ENCODE assay signal across 1 cellular context in the genomic region with DNA sequence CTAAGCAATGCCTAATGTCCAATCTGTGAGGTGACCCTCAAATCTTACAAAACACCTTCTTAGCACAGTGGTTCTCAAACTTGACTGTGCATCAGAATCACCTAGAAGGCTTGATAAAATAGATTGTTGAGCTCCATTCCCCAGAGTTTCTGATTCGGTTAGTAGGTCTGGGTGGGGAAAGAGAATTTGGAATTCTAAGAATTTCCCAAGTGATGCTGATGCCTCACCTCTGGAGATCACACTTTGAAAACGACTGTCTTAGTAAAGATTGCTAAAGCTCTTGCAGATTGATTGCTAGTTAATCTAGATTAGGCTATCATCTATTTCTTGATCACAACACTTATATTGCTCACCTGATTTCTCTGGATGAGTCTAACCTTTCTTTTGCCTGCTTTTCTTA.
TF ChIP-seq lines count a peak whose summit lies in the region.

No MANE protein-coding gene starts in this region.

TF ChIP-seq in WTC11, 78 proteins besides CTCF, POLR2A, EP300 and RAD21 (continued from another document):
- TF ChIP-seq ZNF532 (CRISPR knock-in tag; IDR thresholded peaks at IDR 0.05; ENCODE audit: borderline replicate concordance) (no peak), PRRX2 (CRISPR knock-in tag; IDR thresholded peaks at IDR 0.05) (no peak), ZNF416 (CRISPR knock-in tag; IDR thresholded peaks at IDR 0.05) (no peak), ZNF423 (CRISPR knock-in tag; IDR thresholded peaks at IDR 0.05) (no peak), RELA (CRISPR knock-in tag; IDR thresholded peaks at IDR 0.05; ENCODE audit: borderline replicate concordance) (no peak), MAX (CRISPR knock-in tag; IDR thresholded peaks at IDR 0.05) (no peak), SP1 (CRISPR knock-in tag; conservative IDR thresholded peaks at IDR 0.05) (no peak), NFYB (CRISPR knock-in tag; conservative IDR thresholded peaks at IDR 0.05; ENCODE audit: low read depth) (no peak), TEAD4 (CRISPR knock-in tag; IDR thresholded peaks at IDR 0.05) (no peak), MYBL2 (CRISPR knock-in tag; IDR thresholded peaks at IDR 0.05) (no peak), FOXP4 (CRISPR knock-in tag; IDR thresholded peaks at IDR 0.05) (no peak), SMAD4 (CRISPR knock-in tag; IDR thresholded peaks at IDR 0.05) (no peak), MXD4 (CRISPR knock-in tag; IDR thresholded peaks at IDR 0.05; ENCODE audit: borderline replicate concordance) (no peak), ZNF671 (CRISPR knock-in tag; IDR thresholded peaks at IDR 0.05) (no peak)
- TF ChIP-seq, protein P1, sequence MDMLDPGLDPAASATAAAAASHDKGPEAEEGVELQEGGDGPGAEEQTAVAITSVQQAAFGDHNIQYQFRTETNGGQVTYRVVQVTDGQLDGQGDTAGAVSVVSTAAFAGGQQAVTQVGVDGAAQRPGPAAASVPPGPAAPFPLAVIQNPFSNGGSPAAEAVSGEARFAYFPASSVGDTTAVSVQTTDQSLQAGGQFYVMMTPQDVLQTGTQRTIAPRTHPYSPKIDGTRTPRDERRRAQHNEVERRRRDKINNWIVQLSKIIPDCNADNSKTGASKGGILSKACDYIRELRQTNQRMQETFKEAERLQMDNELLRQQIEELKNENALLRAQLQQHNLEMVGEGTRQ (CRISPR knock-in tag; IDR thresholded peaks at IDR 0.05) = no peak
- TF ChIP-seq, protein P2, sequence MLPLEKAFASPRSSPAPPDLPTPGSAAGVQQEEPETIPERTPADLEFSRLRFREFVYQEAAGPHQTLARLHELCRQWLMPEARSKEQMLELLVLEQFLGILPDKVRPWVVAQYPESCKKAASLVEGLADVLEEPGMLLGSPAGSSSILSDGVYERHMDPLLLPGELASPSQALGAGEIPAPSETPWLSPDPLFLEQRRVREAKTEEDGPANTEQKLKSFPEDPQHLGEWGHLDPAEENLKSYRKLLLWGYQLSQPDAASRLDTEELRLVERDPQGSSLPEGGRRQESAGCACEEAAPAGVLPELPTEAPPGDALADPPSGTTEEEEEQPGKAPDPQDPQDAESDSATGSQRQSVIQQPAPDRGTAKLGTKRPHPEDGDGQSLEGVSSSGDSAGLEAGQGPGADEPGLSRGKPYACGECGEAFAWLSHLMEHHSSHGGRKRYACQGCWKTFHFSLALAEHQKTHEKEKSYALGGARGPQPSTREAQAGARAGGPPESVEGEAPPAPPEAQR (CRISPR knock-in tag; IDR thresholded peaks at IDR 0.05) = no peak
- TF ChIP-seq, protein P3, sequence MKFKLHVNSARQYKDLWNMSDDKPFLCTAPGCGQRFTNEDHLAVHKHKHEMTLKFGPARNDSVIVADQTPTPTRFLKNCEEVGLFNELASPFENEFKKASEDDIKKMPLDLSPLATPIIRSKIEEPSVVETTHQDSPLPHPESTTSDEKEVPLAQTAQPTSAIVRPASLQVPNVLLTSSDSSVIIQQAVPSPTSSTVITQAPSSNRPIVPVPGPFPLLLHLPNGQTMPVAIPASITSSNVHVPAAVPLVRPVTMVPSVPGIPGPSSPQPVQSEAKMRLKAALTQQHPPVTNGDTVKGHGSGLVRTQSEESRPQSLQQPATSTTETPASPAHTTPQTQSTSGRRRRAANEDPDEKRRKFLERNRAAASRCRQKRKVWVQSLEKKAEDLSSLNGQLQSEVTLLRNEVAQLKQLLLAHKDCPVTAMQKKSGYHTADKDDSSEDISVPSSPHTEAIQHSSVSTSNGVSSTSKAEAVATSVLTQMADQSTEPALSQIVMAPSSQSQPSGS (CRISPR knock-in tag; IDR thresholded peaks at IDR 0.05; ENCODE audit: borderline replicate concordance, low read depth) = no peak
